ENCODE assay signal across 34 cellular contexts in genomic region chrX:16950423-16950822, GRCh38. TPM values are rescaled to one million over a fixed set of nuclear protein-coding genes. Genes with fewer than 3 reads are reported as not detected.
"Had no signal": no experiment of that assay in that cellular context is flagged by ENCODE, and none has a peak within 500 bp of the region (broad histone marks: within the 10 kb centered on the region; RNA-seq: fewer than 3 reads in every experiment).

No MANE protein-coding gene starts in this region.

- H3K9me3 ChIP-seq: ascending aorta, body of pancreas, breast epithelium had no signal

- H3K27me3 ChIP-seq: ascending aorta, body of pancreas had no signal

- H3K27ac Mint-ChIP-seq: activated B cell treated with CpG ODN at 0.5 μM for 24 hours; activated CD4-positive, alpha-beta memory T cell treated with anti-CD3 and anti-CD28 coated beads, Interleukin-2, amount 10 ng/mL, durations not matched to agents 7 days and 5 days; activated CD4-positive, alpha-beta T cell treated with anti-CD3 and anti-CD28 coated beads, Interleukin-2, amount 10 ng/mL, durations not matched to agents 7 days and 5 days; activated CD8-positive, alpha-beta memory T cell treated with anti-CD3 and anti-CD28 coated beads, Interleukin-2, amount 10 ng/mL, durations not matched to agents 7 days and 5 days; activated CD8-positive, alpha-beta T cell treated with anti-CD3 and anti-CD28 coated beads, Interleukin-2, amount 10 ng/mL, durations not matched to agents 7 days and 5 days; activated naive CD4-positive, alpha-beta T cell treated with anti-CD3 and anti-CD28 coated beads, Interleukin-2, amount 10 ng/mL, durations not matched to agents 7 days and 5 days; activated naive CD8-positive, alpha-beta T cell; activated naive CD8-positive, alpha-beta T cell treated with anti-CD3 and anti-CD28 coated beads, Interleukin-2, amount 10 ng/mL, durations not matched to agents 7 days and 5 days; activated naive CD8-positive, alpha-beta T cell treated with anti-CD3 and anti-CD28 coated beads, Interleukin-2, amount 50 U/mL, for 24 hours; activated T-cell treated with anti-CD3 and anti-CD28 coated beads, Interleukin-2, amount 50 U/mL, for 24 hours; activated T-helper 2 cell treated with anti-CD3 and anti-CD28 coated beads, Interferon-gamma antibody, Interleukin-2, Interleukin-4, amounts not matched to agents 10 μg/mL and 5 μg/mL and 100 μg/mL, durations not matched to agents 14 hours and 24 hours and 36 hours; T-helper 1 cell treated with Interleukin-12 subunit alpha and Interleukin-12 subunit beta and Interleukin-4 antibody, amounts not matched to agents 30 μg/mL and 1 μg/mL, for 36 hours; T-helper 2 cell treated with Interferon-gamma antibody and Interleukin-4, amounts not matched to agents 5 μg/mL and 100 μg/mL, for 36 hours had no signal

- H3K4me1 Mint-ChIP-seq: activated naive CD4-positive, alpha-beta T cell treated with anti-CD3 and anti-CD28 coated beads, Interleukin-2, amount 50 U/mL, for 24 hours; activated naive CD8-positive, alpha-beta T cell treated with anti-CD3 and anti-CD28 coated beads, Interleukin-2, amount 10 ng/mL, durations not matched to agents 7 days and 5 days had no signal

- H3K27me3 Mint-ChIP-seq: activated B cell treated with CpG ODN at 0.5 μM for 24 hours had no signal

- H3K4me1 ChIP-seq: ascending aorta, breast epithelium had no signal

- ATAC-seq: activated CD8-positive, alpha-beta memory T cell treated with anti-CD3 and anti-CD28 coated beads, Interleukin-2, amount 10 ng/mL, durations not matched to agents 7 days and 5 days; activated CD8-positive, alpha-beta T cell treated with anti-CD3 and anti-CD28 coated beads, Interleukin-2, amount 10 ng/mL, durations not matched to agents 7 days and 5 days; activated naive CD8-positive, alpha-beta T cell treated with anti-CD3 and anti-CD28 coated beads, Interleukin-2, amount 50 U/mL, for 24 hours; body of pancreas had no signal

- H3K4me3 Mint-ChIP-seq: activated B cell treated with CpG ODN at 0.5 μM for 24 hours; activated CD4-positive, alpha-beta memory T cell treated with anti-CD3 and anti-CD28 coated beads, Interleukin-2, amount 10 ng/mL, durations not matched to agents 7 days and 5 days; activated CD4-positive, alpha-beta T cell treated with anti-CD3 and anti-CD28 coated beads, Interleukin-2, amount 10 ng/mL, durations not matched to agents 7 days and 5 days; activated CD8-positive, alpha-beta memory T cell treated with anti-CD3 and anti-CD28 coated beads, Interleukin-2, amount 10 ng/mL, durations not matched to agents 7 days and 5 days; activated CD8-positive, alpha-beta T cell treated with anti-CD3 and anti-CD28 coated beads, Interleukin-2, amount 10 ng/mL, durations not matched to agents 7 days and 5 days; activated naive CD4-positive, alpha-beta T cell treated with anti-CD3 and anti-CD28 coated beads, Interleukin-2, amount 10 ng/mL, durations not matched to agents 7 days and 5 days; activated naive CD4-positive, alpha-beta T cell treated with anti-CD3 and anti-CD28 coated beads, Interleukin-2, amount 50 U/mL, for 24 hours; activated naive CD8-positive, alpha-beta T cell; activated naive CD8-positive, alpha-beta T cell treated with anti-CD3 and anti-CD28 coated beads, Interleukin-2, amount 10 ng/mL, durations not matched to agents 7 days and 5 days; activated naive CD8-positive, alpha-beta T cell treated with anti-CD3 and anti-CD28 coated beads, Interleukin-2, amount 50 U/mL, for 24 hours; activated T-cell treated with anti-CD3 and anti-CD28 coated beads, Interleukin-2, amount 50 U/mL, for 24 hours; T-helper 1 cell treated with Interleukin-12 subunit alpha and Interleukin-12 subunit beta and Interleukin-4 antibody, amounts not matched to agents 30 μg/mL and 1 μg/mL, for 36 hours; T-helper 2 cell treated with Interferon-gamma antibody and Interleukin-4, amounts not matched to agents 5 μg/mL and 100 μg/mL, for 36 hours had no signal

- DNase-seq: activated B cell treated with CpG ODN at 0.5 μM for 24 hours; activated CD4-positive, alpha-beta memory T cell treated with anti-CD3 and anti-CD28 coated beads, Interleukin-2, amount 10 ng/mL, durations not matched to agents 7 days and 5 days; activated CD4-positive, alpha-beta T cell treated with anti-CD3 and anti-CD28 coated beads for 4 hours; activated CD4-positive, alpha-beta T cell treated with anti-CD3 and anti-CD28 coated beads, Interleukin-2, amount 10 ng/mL, durations not matched to agents 7 days and 5 days; activated CD4-positive, alpha-beta T cell treated with anti-CD3 and anti-CD28 coated beads, Interleukin-2, amount 50 U/mL, for 48 hours; activated CD4-positive, CD25-positive, alpha-beta regulatory T cell treated with anti-CD3 and anti-CD28 coated beads, Interleukin-2, amount 50 U/mL, for 72 hours; activated CD8-positive, alpha-beta memory T cell treated with anti-CD3 and anti-CD28 coated beads for 24 hours; activated CD8-positive, alpha-beta memory T cell treated with anti-CD3 and anti-CD28 coated beads, Interleukin-2, amount 10 ng/mL, durations not matched to agents 7 days and 5 days; activated CD8-positive, alpha-beta memory T cell treated with anti-CD3 and anti-CD28 coated beads, Interleukin-2, amount 50 U/mL, for 48 hours; activated CD8-positive, alpha-beta T cell treated with anti-CD3 and anti-CD28 coated beads, Interleukin-2, amount 10 ng/mL, durations not matched to agents 7 days and 5 days; activated effector memory CD4-positive, alpha-beta T cell treated with Interleukin-2 at 50 U/mL for 16 hours; activated gamma-delta T cell; activated naive CD4-positive, alpha-beta T cell treated with anti-CD3 and anti-CD28 coated beads, Interleukin-2, amount 10 ng/mL, durations not matched to agents 7 days and 5 days; activated naive CD4-positive, alpha-beta T cell treated with Interleukin-2 at 50 U/mL for 16 hours; activated naive CD8-positive, alpha-beta T cell treated with anti-CD3 and anti-CD28 coated beads, Interleukin-2, amount 10 ng/mL, durations not matched to agents 7 days and 5 days; activated naive CD8-positive, alpha-beta T cell treated with anti-CD3 and anti-CD28 coated beads, Interleukin-2, amount 50 U/mL, for 24 hours; activated T-cell treated with anti-CD3 and anti-CD28 coated beads, Interleukin-2, amount 50 U/mL, for 24 hours; activated T-cell treated with anti-CD3 and anti-CD28 coated beads, Interleukin-2, amount 50 U/mL, for 48 hours; amygdala; anterior cingulate cortex; body of pancreas; brain microvascular endothelial cell; central memory CD4-positive, alpha-beta T cell; T-helper 2 cell; T-helper 9 cell had no signal

- H3K36me3 ChIP-seq: ascending aorta, brain microvascular endothelial cell, breast epithelium had no signal

- H3K9me3 Mint-ChIP-seq: activated B cell treated with CpG ODN at 0.5 μM for 24 hours; activated CD4-positive, alpha-beta memory T cell treated with anti-CD3 and anti-CD28 coated beads, Interleukin-2, amount 10 ng/mL, durations not matched to agents 7 days and 5 days; activated CD4-positive, alpha-beta T cell treated with anti-CD3 and anti-CD28 coated beads, Interleukin-2, amount 10 ng/mL, durations not matched to agents 7 days and 5 days; activated naive CD4-positive, alpha-beta T cell treated with anti-CD3 and anti-CD28 coated beads, Interleukin-2, amount 10 ng/mL, durations not matched to agents 7 days and 5 days; activated naive CD4-positive, alpha-beta T cell treated with anti-CD3 and anti-CD28 coated beads, Interleukin-2, amount 50 U/mL, for 24 hours; activated naive CD8-positive, alpha-beta T cell treated with anti-CD3 and anti-CD28 coated beads, Interleukin-2, amount 10 ng/mL, durations not matched to agents 7 days and 5 days; activated naive CD8-positive, alpha-beta T cell treated with anti-CD3 and anti-CD28 coated beads, Interleukin-2, amount 50 U/mL, for 24 hours; activated T-cell treated with anti-CD3 and anti-CD28 coated beads, Interleukin-2, amount 50 U/mL, for 24 hours; activated T-helper 2 cell treated with anti-CD3 and anti-CD28 coated beads, Interferon-gamma antibody, Interleukin-2, Interleukin-4, amounts not matched to agents 10 μg/mL and 5 μg/mL and 100 μg/mL, durations not matched to agents 14 hours and 24 hours and 36 hours; T-helper 1 cell treated with Interleukin-12 subunit alpha and Interleukin-12 subunit beta and Interleukin-4 antibody, amounts not matched to agents 30 μg/mL and 1 μg/mL, for 36 hours; T-helper 2 cell treated with Interferon-gamma antibody and Interleukin-4, amounts not matched to agents 5 μg/mL and 100 μg/mL, for 36 hours had no signal

- H3K4me3 ChIP-seq: ascending aorta, body of pancreas, breast epithelium had no signal

- FAIRE-seq: colon, TTC549 had no signal

- H3K36me3 Mint-ChIP-seq: activated CD8-positive, alpha-beta memory T cell treated with anti-CD3 and anti-CD28 coated beads, Interleukin-2, amount 10 ng/mL, durations not matched to agents 7 days and 5 days; activated naive CD4-positive, alpha-beta T cell treated with anti-CD3 and anti-CD28 coated beads, Interleukin-2, amount 10 ng/mL, durations not matched to agents 7 days and 5 days; activated naive CD4-positive, alpha-beta T cell treated with anti-CD3 and anti-CD28 coated beads, Interleukin-2, amount 50 U/mL, for 24 hours; activated naive CD8-positive, alpha-beta T cell; activated naive CD8-positive, alpha-beta T cell treated with anti-CD3 and anti-CD28 coated beads, Interleukin-2, amount 10 ng/mL, durations not matched to agents 7 days and 5 days had no signal

- H3K27ac ChIP-seq: ascending aorta, body of pancreas, brain microvascular endothelial cell, breast epithelium had no signal

RNA-seq across cellular contexts. Expression of gene REPS2, which starts 4.0 kb away (rescaled TPM):
- total RNA-seq: activated CD4-positive, alpha-beta T cell treated with anti-CD3 and anti-CD28 coated beads, Interleukin-2, amount 10 ng/mL, durations not matched to agents 7 days and 5 days; activated CD8-positive, alpha-beta memory T cell treated with anti-CD3 and anti-CD28 coated beads, Interleukin-2, amount 10 ng/mL, durations not matched to agents 7 days and 5 days; activated CD8-positive, alpha-beta T cell treated with anti-CD3 and anti-CD28 coated beads, Interleukin-2, amount 10 ng/mL, durations not matched to agents 7 days and 5 days had no signal
